In the genomic region with DNA sequence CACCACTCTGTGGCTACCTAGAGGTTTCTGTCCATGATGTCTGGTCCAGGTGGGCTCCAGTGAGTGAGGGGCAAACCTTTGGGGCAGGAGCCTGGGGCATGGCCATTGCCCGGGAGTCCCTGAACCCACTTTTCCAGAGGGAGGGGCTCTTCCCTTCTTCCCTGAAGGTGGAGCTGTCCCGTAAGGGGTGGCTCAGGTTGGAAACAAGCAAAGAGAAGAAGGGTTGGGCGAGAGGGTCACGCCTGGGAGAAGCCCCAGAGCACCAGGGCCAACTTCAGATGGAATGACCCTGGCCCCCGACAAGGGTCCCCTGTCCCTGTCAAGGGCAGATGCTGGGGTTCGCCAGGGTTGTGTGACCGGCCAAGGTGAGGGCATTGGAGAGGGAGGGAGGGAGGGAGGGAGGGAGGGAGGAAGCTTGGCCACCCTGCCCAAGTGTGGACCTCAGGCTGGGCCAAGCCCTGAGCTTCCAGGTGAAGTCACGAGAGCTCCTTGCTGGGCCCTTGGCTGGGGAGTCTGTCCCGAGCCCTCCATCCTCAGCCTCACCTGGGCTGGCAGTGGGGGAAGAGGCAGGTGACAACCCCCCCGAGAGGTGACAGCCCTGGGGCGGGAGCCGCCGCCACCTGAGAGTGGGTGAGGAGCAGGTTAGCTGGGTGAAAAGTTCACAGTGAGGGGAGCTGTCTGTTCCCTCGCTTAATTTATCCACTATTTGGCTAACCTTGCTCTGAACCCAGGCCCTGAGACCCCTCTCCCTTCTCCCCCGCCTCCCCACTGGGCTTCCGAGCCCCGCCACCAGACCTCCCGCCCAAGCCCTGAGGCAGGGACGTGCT, we compare ENCODE assay signal across 14 cellular contexts.
DNase-seq lines count a peak whose midpoint lies in the region; ATAC-seq and TF ChIP-seq lines count a peak whose summit lies in the region.
"Had no signal": no experiment of that assay in that cellular context is flagged by ENCODE, and none has a peak within 500 bp of the region (broad histone marks: within the 10 kb centered on the region; RNA-seq: fewer than 3 reads in every experiment).

No MANE protein-coding gene starts in this region.

- no peak overlapping the region for H3K9ac ChIP-seq in fibroblast of lung (ENCODE audit: insufficient read depth, low read length)

- TF ChIP-seq CTCF in fibroblast of lung (conservative IDR thresholded peaks at IDR 0.05 in 1 of 2, IDR thresholded peaks at IDR 0.05 in 1 of 2; ENCODE audit: low read depth in 1 of 2, low read length in 2 of 2) = no peak
- TF ChIP-seq CTCF in uterus (IDR thresholded peaks at IDR 0.05) = no peak

- peaks cover 11% of the 10 kb centered on the region for H3K4me1 ChIP-seq in fibroblast of lung (ENCODE audit: control insufficient read depth, extremely low read depth, insufficient read depth, low read length)
- H3K4me1 ChIP-seq in uterus = peaks cover 9 to 10% of the 10 kb centered on the region in 2 donors

- peak overlapping the region; percentile 62 for H3K27ac ChIP-seq in fibroblast of lung (ENCODE audit: insufficient read depth, low read length)
- peak overlapping the region; percentile 86 to 92 for H3K27ac ChIP-seq in uterus

- ATAC-seq in left cardiac atrium (no peak), GM21390 (IDR thresholded peaks at IDR 0.05; ENCODE audit: unreplicated experiment) (no peak), GM19455 (IDR thresholded peaks at IDR 0.05; ENCODE audit: unreplicated experiment) (no peak)
- ATAC-seq: activated T-cell treated with anti-CD3 and anti-CD28 coated beads, Interleukin-2, amount 50 U/mL, for 4 hours had no signal

- no peak overlapping the region for H3K4me3 ChIP-seq in fibroblast of lung (replicated peaks in 1 of 4; ENCODE audit: control extremely low read depth in 1 of 4, insufficient read depth in 1 of 4, low read depth in 3 of 4, low read length in 4 of 4)
- H3K4me3 ChIP-seq in uterus = no peak overlapping the region

- no peaks in the 10 kb centered on the region for H3K79me2 ChIP-seq in fibroblast of lung (ENCODE audit: control insufficient read depth, insufficient read depth, low read length)

- no peaks in the 10 kb centered on the region for H4K20me1 ChIP-seq in fibroblast of lung (ENCODE audit: control insufficient read depth, extremely low read depth, insufficient read depth, low read length)

- no peak overlapping the region for H2AFZ ChIP-seq in fibroblast of lung (ENCODE audit: low read length)

- no peaks in the 10 kb centered on the region for H3K36me3 ChIP-seq in fibroblast of lung (ENCODE audit: control insufficient read depth, insufficient read depth, low read length)
- no peaks in the 10 kb centered on the region for H3K36me3 ChIP-seq in uterus

- H3K9me3 ChIP-seq in fibroblast of lung (ENCODE audit: control insufficient read depth, insufficient read depth, low read depth, low read length) (no peaks in the 10 kb centered on the region), uterus (no peaks in the 10 kb centered on the region)

- no peak overlapping the region for H3K4me2 ChIP-seq in fibroblast of lung (ENCODE audit: extremely low read depth, insufficient read depth, low read length)

- intact Hi-C loops in cardiac septum (cut with DNase I) (loop anchor here (2.0 kb wide), 1 partner anchor 44 kb away; no protein-coding TSS in a partner anchor), left cardiac atrium (cut with DNase I) (loop anchor here in 1 of 2 donors (10.0 kb wide), 1 partner anchor 144 kb away; no protein-coding TSS in a partner anchor), posterior vena cava (cut with DNase I) (no loop called here), uterus (cut with DNase I; ENCODE audit: low total_unique reads) (no loop called here)

- H3K27me3 ChIP-seq in fibroblast of lung (ENCODE audit: control insufficient read depth, insufficient read depth, low read length) (no peaks in the 10 kb centered on the region), uterus (no peaks in the 10 kb centered on the region)

- TF ChIP-seq POLR2A in uterus (IDR thresholded peaks at IDR 0.05) = no peak

- DNase-seq in cardiac septum (ENCODE audit: low spot score) (peak; percentile 50), left cardiac atrium (no peak), fibroblast of lung (ENCODE audit: low read depth in 2 of 2) (no peak), posterior vena cava (ENCODE audit: low spot score) (peak; percentile 75), uterus (no peak), DMS 273 (lab: John Stamatoyannopoulos, UW; ENCODE audit: unreplicated experiment) (no peak)
- DNase-seq: ACHN; activated CD4-positive, alpha-beta T cell treated with anti-CD3 and anti-CD28 coated beads, Interleukin-2, amount 10 ng/mL, durations not matched to agents 7 days and 5 days; activated T-cell treated with anti-CD3 and anti-CD28 coated beads, Interleukin-2, amount 50 U/mL, for 4 hours; dermis blood vessel endothelial cell; NCI-H2081 treated with DMSO at 0.1 percent for 48 hours; stimulated activated CD8-positive, alpha-beta memory T cell treated with anti-CD3 and anti-CD28 coated beads, Interleukin-4, amount 100 ng/mL, for 48 hours had no signal

Comparison
In these comparisons a context has a peak if more than half of its experiments do, and no peak if none do; other contexts are left out.
1. DNase-seq: peak in cardiac septum (single experiment) and posterior vena cava (single experiment); none in left cardiac atrium (single experiment), fibroblast of lung (0 of 2), uterus (0 of 2) and DMS 273 (single experiment).